22 cellular contexts compared by ENCODE assay signal in genomic region chr18:13524824-13525223, GRCh38.
"Had no signal": no experiment of that assay in that cellular context is flagged by ENCODE, and none has a peak within 500 bp of the region (broad histone marks: within the 10 kb centered on the region; RNA-seq: fewer than 3 reads in every experiment).

No MANE protein-coding gene starts in this region.

- H3K9me3 ChIP-seq: left lung, pancreas, right lobe of liver, thyroid gland, upper lobe of right lung had no signal

- H3K36me3 ChIP-seq: left lung, pancreas, right lobe of liver, thyroid gland, upper lobe of right lung had no signal

- ATAC-seq: activated CD4-positive, CD25-positive, alpha-beta regulatory T cell treated with anti-CD3 and anti-CD28 coated beads, Interleukin-2, amount 50 U/mL, for 24 hours; activated CD8-positive, alpha-beta T cell treated with anti-CD3 and anti-CD28 coated beads for 36 hours; activated naive CD4-positive, alpha-beta T cell treated with anti-CD3 and anti-CD28 coated beads, Interleukin-2, amount 50 U/mL, for 72 hours; left lung; natural killer cell treated with Interleukin-12 subunit alpha and Interleukin-12 subunit beta and Interleukin-15 and Interleukin-18, amount 100 ng/mL, for 72 hours; pancreas; right lobe of liver; SK-N-SH treated with all-trans-retinoic acid at 6 μM for 48 hours; stimulated activated naive B cell treated with anti-CD40 and anti-IgM and Interleukin-4, amounts not matched to agents 10 μg/mL and 1 μg/mL and 100 μg/mL, for 72 hours; upper lobe of right lung had no signal

- DNase-seq: activated CD4-positive, alpha-beta T cell treated with anti-CD3 and anti-CD28 coated beads, Interleukin-2, amount 10 ng/mL, durations not matched to agents 24 days and 14 days; activated CD8-positive, alpha-beta T cell treated with anti-CD3 and anti-CD28 coated beads for 36 hours; activated gamma-delta T cell treated with Interleukin-2 at 50 U/mL for 16 hours; cortex of kidney; immature natural killer cell; kidney glomerular epithelial cell; left lung; mammary epithelial cell; midbrain; right lobe of liver; small intestine; stimulated activated CD4-positive, alpha-beta T cell treated with anti-CD3 and anti-CD28 coated beads, Interleukin-15, amount 100 ng/mL, for 24 hours; stimulated activated CD8-positive, alpha-beta memory T cell treated with anti-CD3 and anti-CD28 coated beads, Interleukin-4, amount 100 ng/mL, for 48 hours; stimulated activated naive B cell treated with anti-CD40 and anti-IgM and Interleukin-4, amounts not matched to agents 10 μg/mL and 1 μg/mL and 100 μg/mL, for 72 hours; thyroid gland; upper lobe of right lung had no signal

- H3K27ac ChIP-seq: hepatocyte, left lung, pancreas, right lobe of liver, thyroid gland, upper lobe of right lung had no signal

- H3K4me1 ChIP-seq: pancreas, right lobe of liver, upper lobe of right lung had no signal

- H3K27me3 ChIP-seq: hepatocyte, left lung, pancreas, right lobe of liver, thyroid gland, upper lobe of right lung had no signal

- H3K4me3 ChIP-seq: hepatocyte, left lung, pancreas, right lobe of liver, thyroid gland, upper lobe of right lung had no signal
